In the genomic region with DNA sequence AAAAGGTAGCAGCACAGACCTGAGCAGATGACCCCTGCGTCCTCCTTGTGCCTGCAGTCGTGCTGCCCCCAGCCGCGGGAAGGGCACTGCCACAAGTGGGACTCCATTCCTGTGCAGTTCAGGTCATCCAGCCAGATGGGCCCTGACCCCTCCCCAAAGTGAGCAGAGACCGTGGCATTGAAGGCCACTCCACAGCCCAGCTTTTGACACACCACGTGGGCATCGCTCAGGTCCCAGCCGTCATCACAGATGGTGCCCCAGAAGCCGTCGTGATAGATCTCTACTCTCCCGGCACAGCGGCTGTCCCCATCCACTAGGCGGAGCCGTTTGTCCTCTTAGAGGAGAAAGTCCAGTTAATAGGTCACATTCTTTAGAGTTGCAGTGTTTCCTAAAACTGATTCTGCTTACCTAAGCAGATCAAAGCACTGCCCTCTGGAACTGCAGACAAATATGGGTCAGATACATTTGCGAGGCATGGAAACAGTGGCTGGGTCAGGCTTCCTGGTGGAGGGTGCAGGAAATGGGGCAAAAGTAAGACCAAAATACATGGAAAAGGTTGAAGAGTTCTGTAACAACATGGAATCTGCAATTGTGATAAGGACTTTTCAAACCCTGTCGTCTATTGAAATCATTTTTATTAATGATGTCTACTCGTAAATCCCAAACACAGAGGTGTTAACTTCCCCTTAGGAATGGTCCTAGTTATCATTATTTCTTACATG, we compare ENCODE assay signal across 8 cellular contexts.
DNase-seq lines count a peak whose midpoint lies in the region; ATAC-seq, FAIRE-seq and TF ChIP-seq lines count a peak whose summit lies in the region.

No MANE protein-coding gene starts in this region.

- in situ Hi-C loops in K562 (cut with MboI) = loop anchor here (10.0 kb wide), 1 partner anchor 60 kb away; no protein-coding TSS in a partner anchor

- POLR2A ChIA-PET in K562 (lab: Yijun Ruan, JAX) = no interaction called here

- H2AFZ ChIP-seq in K562 (ENCODE audit: low read depth, low read length) = no peak overlapping the region

- intact Hi-C loops in K562 (cut with micrococcal nuclease) = loop anchor here (2.0 kb wide), 1 partner anchor 86 kb away; no protein-coding TSS in a partner anchor

- DNase-seq in GDM1 (lab: John Stamatoyannopoulos, UW) (peak; percentile 9), NCI-H2171 (lab: John Stamatoyannopoulos, UW) (peak; percentile 82), K562 (ENCODE audit: extremely low read depth in 1 of 4, low spot score in 3 of 4) (peak in 3 of 4 experiments; percentile 8 to 57 (median 37)), lung microvascular endothelial cell (ENCODE audit: low read depth in 2 of 2) (peak; percentile 72 to 75), NCI-H2196 treated with DMSO at 0.1 percent for 48 hours (lab: John Stamatoyannopoulos, UW; ENCODE audit: unreplicated experiment) (no peak)

- TF ChIP-seq EP300 in K562 (IDR thresholded peaks at IDR 0.05; ENCODE audit: low read length) = no peak

- H3K79me2 ChIP-seq in K562 (ENCODE audit: control insufficient read depth, insufficient read depth, low read length) = no peaks in the 10 kb centered on the region

- no peak for TF ChIP-seq POLR2A in K562 (conservative IDR thresholded peaks at IDR 0.05)

- TF ChIP-seq RAD21 in K562 (CRISPR knock-in tag; conservative IDR thresholded peaks at IDR 0.05 in 1 of 2, IDR thresholded peaks at IDR 0.05 in 1 of 2) = peak; percentile 43 to 68

- H4K20me1 ChIP-seq in K562 (replicated peaks; ENCODE audit: control insufficient read depth, insufficient read depth, low read length) = no peaks in the 10 kb centered on the region

- no peak for FAIRE-seq in K562 (lab: Jason Lieb, UNC)

- H3K9ac ChIP-seq in K562 (ENCODE audit: insufficient read depth in 1 of 2, low read depth in 2 of 2, low read length in 2 of 2) = no peak overlapping the region

- peak; percentile 91 for TF ChIP-seq CTCF in 22Rv1 (IDR thresholded peaks at IDR 0.05)
- TF ChIP-seq CTCF in K562 (IDR thresholded peaks at IDR 0.05 in 2 of 3, conservative IDR thresholded peaks at IDR 0.05 in 1 of 3; ENCODE audit: insufficient read depth in 2 of 3, low read depth in 1 of 3, low read length in 3 of 3) = peak; percentile 62 to 73 (median 71)

- H3K9me1 ChIP-seq in K562 (ENCODE audit: control insufficient read depth, insufficient read depth, low read length) = no peaks in the 10 kb centered on the region

- H3K9me3 ChIP-seq in K562 (replicated peaks; ENCODE audit: control insufficient read depth, insufficient read depth, low read depth, low read length) = no peaks in the 10 kb centered on the region

- H3K27me3 ChIP-seq in K562 (ENCODE audit: control insufficient read depth in 2 of 2, insufficient read depth in 2 of 2, low read length in 2 of 2) = no peaks in the 10 kb centered on the region

- ATAC-seq in K562 (peak; percentile 81), GM18870 (IDR thresholded peaks at IDR 0.05; ENCODE audit: unreplicated experiment) (no peak), GM18502 (IDR thresholded peaks at IDR 0.05; ENCODE audit: poor library complexity, unreplicated experiment) (no peak)

- CTCF ChIA-PET in K562 (lab: Yijun Ruan, JAX; ENCODE audit: low intra/inter-chr PET ratio) = no interaction called here

- BruUV-seq in K562 (replicated peaks; lab: Mats Ljungman, UMichigan) = no TSS peak

- no peaks in the 10 kb centered on the region for H3K36me3 ChIP-seq in K562 (ENCODE audit: control insufficient read depth, insufficient read depth, low read length)

- no peak overlapping the region for H3K4me3 ChIP-seq in K562

- WGBS in K562 (ENCODE audit: insufficient coverage, low coverage, missing lambda C conversion rate) = 12% methylated on average over 15 of the region's 17 CpGs

- H3K27ac ChIP-seq in 22Rv1 = no peak overlapping the region
- no peak overlapping the region for H3K27ac ChIP-seq in K562 (ENCODE audit: extremely low read depth, low read depth, low read length)

- peaks cover 0 to 4% of the 10 kb centered on the region in 2 experiments; a peak in 4 of 5 replicates for H3K4me1 ChIP-seq in K562 (replicated peaks in 1 of 2; ENCODE audit: control insufficient read depth in 2 of 2, insufficient read depth in 2 of 2, low read length in 2 of 2)

- H3K4me2 ChIP-seq in K562 (ENCODE audit: insufficient read depth, low read length) = no peak overlapping the region

TF ChIP-seq in K562, 482 proteins besides CTCF, POLR2A, EP300 and RAD21:
- TF ChIP-seq BACH1 (tag; IDR thresholded peaks at IDR 0.05) (no peak), ZNF3 (CRISPR knock-in tag; IDR thresholded peaks at IDR 0.05) (no peak), YY1 (IDR thresholded peaks at IDR 0.05; ENCODE audit: borderline replicate concordance in 1 of 3, control insufficient read depth in 1 of 3, extremely low read depth in 1 of 3, insufficient read depth in 3 of 3, insufficient read length in 1 of 3, insufficient replicate concordance in 2 of 3, low read depth in 1 of 3, low read length in 2 of 3) (no peak), JUN (IDR thresholded peaks at IDR 0.05; ENCODE audit: borderline replicate concordance, low read depth, low read length) (no peak), JUN (CRISPR knock-in tag; IDR thresholded peaks at IDR 0.05; ENCODE audit: borderline replicate concordance) (no peak), C11orf30 (IDR thresholded peaks at IDR 0.05; ENCODE audit: low read depth) (peak; percentile 60; the same call in 1 of the 2 replicates), MAFK (IDR thresholded peaks at IDR 0.05; ENCODE audit: low read length) (peak; percentile 65), RBBP5 (IDR thresholded peaks at IDR 0.05; ENCODE audit: borderline replicate concordance, insufficient read depth, low read length, poor library complexity, severe bottlenecking) (no peak), FOXP1 (CRISPR knock-in tag; IDR thresholded peaks at IDR 0.05) (no peak), RUNX1 (IDR thresholded peaks at IDR 0.05; ENCODE audit: low read depth) (no peak), MAFF (IDR thresholded peaks at IDR 0.05; ENCODE audit: low read length) (peak; percentile 48; the same call in 1 of the 2 replicates), HNRNPH1 (optimal IDR thresholded peaks at IDR 0.05; ENCODE audit: low read depth, low read length) (no peak), HMG20B (CRISPR knock-in tag; IDR thresholded peaks at IDR 0.05) (no peak), SMC3 (conservative IDR thresholded peaks at IDR 0.05; ENCODE audit: insufficient read depth, low read depth, low read length) (peak; percentile 34; the same call in 1 of the 2 replicates), ZNF184 (CRISPR knock-in tag; IDR thresholded peaks at IDR 0.05) (no peak), ARID1B (IDR thresholded peaks at IDR 0.05) (no peak), MAFG (tag; conservative IDR thresholded peaks at IDR 0.05) (peak; percentile 65), ZNF316 (IDR thresholded peaks at IDR 0.05) (peak; percentile 73)
- TF ChIP-seq, protein P1, sequence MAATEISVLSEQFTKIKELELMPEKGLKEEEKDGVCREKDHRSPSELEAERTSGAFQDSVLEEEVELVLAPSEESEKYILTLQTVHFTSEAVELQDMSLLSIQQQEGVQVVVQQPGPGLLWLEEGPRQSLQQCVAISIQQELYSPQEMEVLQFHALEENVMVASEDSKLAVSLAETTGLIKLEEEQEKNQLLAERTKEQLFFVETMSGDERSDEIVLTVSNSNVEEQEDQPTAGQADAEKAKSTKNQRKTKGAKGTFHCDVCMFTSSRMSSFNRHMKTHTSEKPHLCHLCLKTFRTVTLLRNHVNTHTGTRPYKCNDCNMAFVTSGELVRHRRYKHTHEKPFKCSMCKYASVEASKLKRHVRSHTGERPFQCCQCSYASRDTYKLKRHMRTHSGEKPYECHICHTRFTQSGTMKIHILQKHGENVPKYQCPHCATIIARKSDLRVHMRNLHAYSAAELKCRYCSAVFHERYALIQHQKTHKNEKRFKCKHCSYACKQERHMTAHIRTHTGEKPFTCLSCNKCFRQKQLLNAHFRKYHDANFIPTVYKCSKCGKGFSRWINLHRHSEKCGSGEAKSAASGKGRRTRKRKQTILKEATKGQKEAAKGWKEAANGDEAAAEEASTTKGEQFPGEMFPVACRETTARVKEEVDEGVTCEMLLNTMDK (IDR thresholded peaks at IDR 0.05; ENCODE audit: borderline replicate concordance, insufficient read depth, low read depth, low read length, poor library complexity, severe bottlenecking) = peak; percentile 30
- TF ChIP-seq, protein P2, sequence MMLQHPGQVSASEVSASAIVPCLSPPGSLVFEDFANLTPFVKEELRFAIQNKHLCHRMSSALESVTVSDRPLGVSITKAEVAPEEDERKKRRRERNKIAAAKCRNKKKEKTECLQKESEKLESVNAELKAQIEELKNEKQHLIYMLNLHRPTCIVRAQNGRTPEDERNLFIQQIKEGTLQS (IDR thresholded peaks at IDR 0.05) = no peak
- TF ChIP-seq, protein P2 (CRISPR knock-in tag; conservative IDR thresholded peaks at IDR 0.05) = no peak
- TF ChIP-seq, protein P3, sequence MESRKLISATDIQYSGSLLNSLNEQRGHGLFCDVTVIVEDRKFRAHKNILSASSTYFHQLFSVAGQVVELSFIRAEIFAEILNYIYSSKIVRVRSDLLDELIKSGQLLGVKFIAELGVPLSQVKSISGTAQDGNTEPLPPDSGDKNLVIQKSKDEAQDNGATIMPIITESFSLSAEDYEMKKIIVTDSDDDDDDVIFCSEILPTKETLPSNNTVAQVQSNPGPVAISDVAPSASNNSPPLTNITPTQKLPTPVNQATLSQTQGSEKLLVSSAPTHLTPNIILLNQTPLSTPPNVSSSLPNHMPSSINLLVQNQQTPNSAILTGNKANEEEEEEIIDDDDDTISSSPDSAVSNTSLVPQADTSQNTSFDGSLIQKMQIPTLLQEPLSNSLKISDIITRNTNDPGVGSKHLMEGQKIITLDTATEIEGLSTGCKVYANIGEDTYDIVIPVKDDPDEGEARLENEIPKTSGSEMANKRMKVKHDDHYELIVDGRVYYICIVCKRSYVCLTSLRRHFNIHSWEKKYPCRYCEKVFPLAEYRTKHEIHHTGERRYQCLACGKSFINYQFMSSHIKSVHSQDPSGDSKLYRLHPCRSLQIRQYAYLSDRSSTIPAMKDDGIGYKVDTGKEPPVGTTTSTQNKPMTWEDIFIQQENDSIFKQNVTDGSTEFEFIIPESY (CRISPR knock-in tag; IDR thresholded peaks at IDR 0.05) = peak; percentile 49; the same call in 1 of the 2 replicates
TF ChIP-seq in K562: peak in this region for 8.
